In genomic region chr6:168330403-168330802, GRCh38 we compare ENCODE assay signal across 8 cellular contexts. TPM values are rescaled to one million over a fixed set of nuclear protein-coding genes. Genes with fewer than 3 reads are reported as not detected.
"Had no signal": no experiment of that assay in that cellular context is flagged by ENCODE, and none has a peak within 500 bp of the region (broad histone marks: within the 10 kb centered on the region; RNA-seq: fewer than 3 reads in every experiment).

No MANE protein-coding gene starts in this region.

- H3K27ac ChIP-seq: HL-60 had no signal

- H3K4me1 Mint-ChIP-seq: IgD-negative memory B cell had no signal

- DNase-seq: IMR-90, KBM-7, KG1 had no signal

- FAIRE-seq: HTR-8/SVneo had no signal

- H3K4me3 Mint-ChIP-seq: IgD-negative memory B cell had no signal

- H3K36me3 Mint-ChIP-seq: IgD-negative memory B cell had no signal

RNA-seq across cellular contexts. Expression of gene DACT2, which starts 10.8 kb away (rescaled TPM):
- total RNA-seq: HT-29, HT1080, IMR-90 had no signal
- polyA plus RNA-seq: IgD-negative memory B cell, IMR-90 had no signal
